19 cellular contexts compared by ENCODE assay signal in genomic region chr12:108861878-108862587, GRCh38. TPM values are rescaled to one million over a fixed set of nuclear protein-coding genes. Genes with fewer than 3 reads are reported as not detected.
A peak's percentile ranks its signal among the peaks of the same experiment; 100 is the strongest.
DNase-seq lines count a peak whose midpoint lies in the region; ATAC-seq and TF ChIP-seq lines count a peak whose summit lies in the region.
"Had no signal": no experiment of that assay in that cellular context is flagged by ENCODE, and none has a peak within 500 bp of the region (broad histone marks: within the 10 kb centered on the region; RNA-seq: fewer than 3 reads in every experiment).

No MANE protein-coding gene starts in this region.

- peaks cover 2% of the 10 kb centered on the region for H3K27me3 Mint-ChIP-seq in activated CD4-positive, alpha-beta memory T cell treated with anti-CD3 and anti-CD28 coated beads, Interleukin-2, amount 10 ng/mL, durations not matched to agents 7 days and 5 days
- peaks cover 2% of the 10 kb centered on the region for H3K27me3 Mint-ChIP-seq in activated CD4-positive, alpha-beta memory T cell treated with anti-CD3 and anti-CD28 coated beads for 36 hours

- DNase-seq in activated CD4-positive, alpha-beta memory T cell treated with anti-CD3 and anti-CD28 coated beads, Interleukin-2, amount 10 ng/mL, durations not matched to agents 7 days and 5 days: no peak
- no peak for DNase-seq in activated CD4-positive, alpha-beta memory T cell treated with anti-CD3 and anti-CD28 coated beads for 36 hours
- DNase-seq in HT-29 (ENCODE audit: low spot score): peak; percentile 24
- peak; percentile 86 for DNase-seq in SIG-M5 treated with dmso at 0.1 percent for 504 hours (lab: John Stamatoyannopoulos, UW; ENCODE audit: unreplicated experiment)
- DNase-seq: 8988T; activated CD4-positive, alpha-beta T cell treated with anti-CD3 and anti-CD28 coated beads, Interleukin-2, amount 50 U/mL, for 1 hour; Calu3; dorsolateral prefrontal cortex; PC-3; stimulated activated CD4-positive, alpha-beta T cell treated with anti-CD3 and anti-CD28 coated beads, Interleukin-15, amount 100 ng/mL, for 24 hours; thyroid gland had no signal

- ATAC-seq in HG03159 (IDR thresholded peaks at IDR 0.05; ENCODE audit: unreplicated experiment) (no peak), GM18502 (IDR thresholded peaks at IDR 0.05; ENCODE audit: poor library complexity, unreplicated experiment) (no peak), HG02610 (IDR thresholded peaks at IDR 0.05; ENCODE audit: unreplicated experiment) (no peak)
- ATAC-seq: PC-3 had no signal

- no peak overlapping the region for H3K4me3 Mint-ChIP-seq in activated CD4-positive, alpha-beta memory T cell treated with anti-CD3 and anti-CD28 coated beads, Interleukin-2, amount 10 ng/mL, durations not matched to agents 7 days and 5 days
- H3K4me3 Mint-ChIP-seq in activated CD4-positive, alpha-beta memory T cell treated with anti-CD3 and anti-CD28 coated beads for 36 hours: no peak overlapping the region

- peak overlapping the region; percentile 15 to 46 for H3K4me3 ChIP-seq in neutrophil (ENCODE audit: low read depth in 1 of 2, low read length in 1 of 2)
- H3K4me3 ChIP-seq: dorsolateral prefrontal cortex, pancreas, thyroid gland had no signal

- no peaks in the 10 kb centered on the region for H3K9me3 ChIP-seq in neutrophil
- H3K9me3 ChIP-seq: pancreas, thyroid gland had no signal

- peak overlapping the region; percentile 81 for H3K27ac ChIP-seq in neutrophil
- H3K27ac ChIP-seq: dorsolateral prefrontal cortex, pancreas, thyroid gland had no signal

- no peak for TF ChIP-seq CTCF in neutrophil (IDR thresholded peaks at IDR 0.05)

- no peaks in the 10 kb centered on the region for H3K36me3 ChIP-seq in neutrophil
- H3K36me3 ChIP-seq: pancreas, thyroid gland had no signal

- intact Hi-C loops in activated CD4-positive, alpha-beta memory T cell treated with anti-CD3 and anti-CD28 coated beads for 36 hours (cut with micrococcal nuclease): no loop called here

- POLR2A ChIA-PET in activated CD4-positive, alpha-beta memory T cell treated with anti-CD3 and anti-CD28 coated beads, Interleukin-2, amount 10 ng/mL, durations not matched to agents 7 days and 5 days (lab: Charles Lee): interaction anchor here (0.7 to 1.3 kb wide), 2 partner anchors 11 to 24 kb away, joined by 3 to 5 read pairs; no protein-coding TSS in a partner anchor
- POLR2A ChIA-PET in activated CD4-positive, alpha-beta memory T cell treated with anti-CD3 and anti-CD28 coated beads for 36 hours (lab: Charles Lee): interaction anchor here (1.3 kb wide), 1 partner anchor 23 kb away, joined by 3 read pairs; no protein-coding TSS in a partner anchor

- H3K36me3 Mint-ChIP-seq in activated CD4-positive, alpha-beta memory T cell treated with anti-CD3 and anti-CD28 coated beads, Interleukin-2, amount 10 ng/mL, durations not matched to agents 7 days and 5 days (ENCODE audit: low read depth): no peaks in the 10 kb centered on the region
- peaks cover under 1% of the 10 kb centered on the region for H3K36me3 Mint-ChIP-seq in activated CD4-positive, alpha-beta memory T cell treated with anti-CD3 and anti-CD28 coated beads for 36 hours

- H3K4me1 Mint-ChIP-seq in activated CD4-positive, alpha-beta memory T cell treated with anti-CD3 and anti-CD28 coated beads, Interleukin-2, amount 10 ng/mL, durations not matched to agents 7 days and 5 days: peaks cover 37% of the 10 kb centered on the region
- peaks cover 14% of the 10 kb centered on the region for H3K4me1 Mint-ChIP-seq in activated CD4-positive, alpha-beta memory T cell treated with anti-CD3 and anti-CD28 coated beads for 36 hours (ENCODE audit: low read depth)

- no peaks in the 10 kb centered on the region for H3K27me3 ChIP-seq in neutrophil
- H3K27me3 ChIP-seq: dorsolateral prefrontal cortex, pancreas, thyroid gland had no signal

- H3K9me3 Mint-ChIP-seq in activated CD4-positive, alpha-beta memory T cell treated with anti-CD3 and anti-CD28 coated beads, Interleukin-2, amount 10 ng/mL, durations not matched to agents 7 days and 5 days: no peaks in the 10 kb centered on the region
- H3K9me3 Mint-ChIP-seq in activated CD4-positive, alpha-beta memory T cell treated with anti-CD3 and anti-CD28 coated beads for 36 hours: no peaks in the 10 kb centered on the region

- H3K4me1 ChIP-seq in neutrophil (ENCODE audit: control insufficient read depth in 1 of 2, insufficient read depth in 1 of 2, low read depth in 1 of 2, low read length in 1 of 2): peaks cover 51 to 54% of the 10 kb centered on the region in 2 experiments

- peak overlapping the region; percentile 14 for H3K27ac Mint-ChIP-seq in activated CD4-positive, alpha-beta memory T cell treated with anti-CD3 and anti-CD28 coated beads, Interleukin-2, amount 10 ng/mL, durations not matched to agents 7 days and 5 days
- H3K27ac Mint-ChIP-seq in activated CD4-positive, alpha-beta memory T cell treated with anti-CD3 and anti-CD28 coated beads for 36 hours: no peak overlapping the region

- CTCF ChIA-PET in activated CD4-positive, alpha-beta memory T cell treated with anti-CD3 and anti-CD28 coated beads, Interleukin-2, amount 10 ng/mL, durations not matched to agents 7 days and 5 days (lab: Charles Lee): interaction anchor here (0.7 kb wide), 2 partner anchors 20 to 190 kb away, joined by 3 read pairs; partner anchors contain the start of gene USP30
- CTCF ChIA-PET in activated CD4-positive, alpha-beta memory T cell treated with anti-CD3 and anti-CD28 coated beads for 36 hours (lab: Charles Lee): interaction anchor here (1.2 kb wide), 3 partner anchors 22 to 197 kb away, joined by 3 to 5 read pairs (median 4); no protein-coding TSS in a partner anchor

RNA-seq across cellular contexts. Expression of gene SSH1, which starts 4.7 kb away (rescaled TPM):
- 10 to 100 TPM; 56.7 to 57.4 TPM for total RNA-seq in activated CD4-positive, alpha-beta memory T cell treated with anti-CD3 and anti-CD28 coated beads, Interleukin-2, amount 10 ng/mL, durations not matched to agents 7 days and 5 days
- 10 to 100 TPM; 27.4 to 30.2 TPM for total RNA-seq in activated CD4-positive, alpha-beta memory T cell treated with anti-CD3 and anti-CD28 coated beads for 36 hours
- total RNA-seq in HT-29 (2014; rRNA removed; shearing (Covaris generic)): 10.4 and 13.1 TPM in 2 replicates

RNA-seq across cellular contexts. Expression of gene DAO, which starts 17.9 kb away (rescaled TPM):
- total RNA-seq in activated CD4-positive, alpha-beta memory T cell treated with anti-CD3 and anti-CD28 coated beads, Interleukin-2, amount 10 ng/mL, durations not matched to agents 7 days and 5 days: not detected
- total RNA-seq in activated CD4-positive, alpha-beta memory T cell treated with anti-CD3 and anti-CD28 coated beads for 36 hours: not detected
- not detected in 2 replicates for total RNA-seq in HT-29 (2014; rRNA removed; shearing (Covaris generic))
- total RNA-seq: aorta, Calu3, MCF 10A, mesenteric fat pad, pancreas, PC-3, thyroid gland had no signal

Comparison
In these comparisons a context has a peak if more than half of its experiments do, and no peak if none do; other contexts are left out.
1. DNase-seq: peak in HT-29 (single experiment) and SIG-M5 treated with dmso at 0.1 percent for 504 hours (single experiment); none in activated CD4-positive, alpha-beta memory T cell treated with anti-CD3 and anti-CD28 coated beads, Interleukin-2, amount 10 ng/mL, durations not matched to agents 7 days and 5 days (single experiment) and activated CD4-positive, alpha-beta memory T cell treated with anti-CD3 and anti-CD28 coated beads for 36 hours (single experiment).